8 cellular contexts compared by ENCODE assay signal in the genomic region with DNA sequence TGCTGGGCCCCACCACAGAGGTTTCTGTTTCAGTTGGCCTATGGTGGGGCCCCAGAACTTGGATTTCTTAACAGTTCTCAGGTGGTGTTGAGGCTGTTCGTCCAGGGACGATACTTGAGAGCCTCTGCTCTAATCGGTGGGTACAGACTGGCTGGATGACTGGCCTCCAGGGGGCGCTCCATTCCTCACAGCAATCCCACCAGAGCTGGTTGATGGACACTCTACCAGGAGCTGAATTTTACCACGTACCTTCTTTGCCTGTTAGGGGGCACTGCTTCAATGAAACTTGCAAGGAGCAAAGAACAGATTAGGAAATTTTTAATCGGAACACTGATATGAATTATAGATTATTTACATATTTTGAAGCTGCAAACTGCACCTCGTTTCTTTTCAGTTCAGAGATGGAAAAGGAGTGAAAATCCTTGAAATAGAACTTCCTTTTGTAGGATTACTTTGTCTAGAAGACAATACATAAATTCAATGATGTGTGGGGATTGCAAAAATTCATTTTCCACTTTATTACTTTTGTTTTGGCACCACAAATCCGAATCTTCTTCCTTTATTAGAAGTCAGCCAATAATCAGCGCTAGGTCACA. TPM values are rescaled to one million over a fixed set of nuclear protein-coding genes. Genes with fewer than 3 reads are reported as not detected.
A peak's percentile ranks its signal among the peaks of the same experiment; 100 is the strongest.
DNase-seq lines count a peak whose midpoint lies in the region; ATAC-seq and TF ChIP-seq lines count a peak whose summit lies in the region.

No MANE protein-coding gene starts in this region.

- H3K27me3 ChIP-seq in kidney epithelial cell (ENCODE audit: control insufficient read depth, insufficient read depth, low read length): no peaks in the 10 kb centered on the region

- H3K4me3 Mint-ChIP-seq in activated B cell treated with CpG ODN at 0.5 μM for 24 hours: no peak overlapping the region

- CTCF ChIA-PET in activated B cell treated with CpG ODN at 0.5 μM for 24 hours (lab: Charles Lee): interaction anchor here (0.7 to 3.1 kb wide), 33 partner anchors 11 to 273 kb away, joined by 3 to 74 read pairs (median 4); a partner anchor contains a TSS

- TF ChIP-seq CTCF in activated B cell treated with CpG ODN at 0.5 μM for 24 hours (IDR thresholded peaks at IDR 0.05) (peak; percentile 52), cardiac fibroblast (IDR thresholded peaks at IDR 0.05; ENCODE audit: low read depth, low read length) (peak; percentile 82), kidney epithelial cell (IDR thresholded peaks at IDR 0.05; ENCODE audit: insufficient read depth, low read length, poor library complexity, severe bottlenecking) (peak; percentile 65)

- H3K27ac Mint-ChIP-seq in activated B cell treated with CpG ODN at 0.5 μM for 24 hours: no peak overlapping the region

- intact Hi-C loops in activated B cell treated with CpG ODN at 0.5 μM for 24 hours (cut with micrococcal nuclease): loop anchor here (1.0 kb wide), 4 partner anchors 45 to 263 kb away; a partner anchor contains a TSS

- peak; percentile 100 for ATAC-seq in HG02885 (IDR thresholded peaks at IDR 0.05; ENCODE audit: poor library complexity, unreplicated experiment)
- peak; percentile 100 for ATAC-seq in activated B cell treated with CpG ODN at 0.5 μM for 24 hours (ENCODE audit: low read depth)

- H3K4me1 Mint-ChIP-seq in activated B cell treated with CpG ODN at 0.5 μM for 24 hours: peaks cover 5% of the 10 kb centered on the region

- H3K4me3 ChIP-seq in cardiac fibroblast (replicated peaks in 1 of 2; ENCODE audit: low read depth in 2 of 2, low read length in 2 of 2): no peak overlapping the region
- H3K4me3 ChIP-seq in kidney epithelial cell (ENCODE audit: low read depth, low read length): no peak overlapping the region

- peaks cover 18% of the 10 kb centered on the region for H3K27me3 Mint-ChIP-seq in activated B cell treated with CpG ODN at 0.5 μM for 24 hours

- DNase-seq in NCI-H345 (lab: John Stamatoyannopoulos, UW) (peak; percentile 27), NCI-H345 treated with DMSO at 0.1 percent for 48 hours (lab: John Stamatoyannopoulos, UW; ENCODE audit: unreplicated experiment) (no peak), NCI-H146 treated with DMSO at 0.1 percent for 48 hours (lab: John Stamatoyannopoulos, UW; ENCODE audit: unreplicated experiment) (peak; percentile 21), activated B cell treated with CpG ODN at 0.5 μM for 24 hours (peak; percentile 81), cardiac fibroblast (ENCODE audit: low read depth in 2 of 2) (peak; percentile 82 to 84), kidney epithelial cell (ENCODE audit: low read depth) (no peak)
- DNase-seq in stimulated activated CD4-positive, alpha-beta T cell treated with anti-CD3 and anti-CD28 coated beads, Interleukin-1b, Interleukin-23, amount 100 ng/mL, for 48 hours: peak; percentile 87

- no peaks in the 10 kb centered on the region for H3K36me3 Mint-ChIP-seq in activated B cell treated with CpG ODN at 0.5 μM for 24 hours (ENCODE audit: low read depth)

- H3K36me3 ChIP-seq in kidney epithelial cell (ENCODE audit: control insufficient read depth, insufficient read depth, low read length): no peaks in the 10 kb centered on the region

- H3K9me3 Mint-ChIP-seq in activated B cell treated with CpG ODN at 0.5 μM for 24 hours: no peaks in the 10 kb centered on the region

- POLR2A ChIA-PET in activated B cell treated with CpG ODN at 0.5 μM for 24 hours (lab: Charles Lee): interaction anchor here (0.9 to 2.0 kb wide), 5 partner anchors 45 to 261 kb away, joined by 3 to 10 read pairs (median 4); a partner anchor contains a TSS

RNA-seq across cellular contexts. Expression of a gene that starts 44.8 kb away (rescaled TPM):
- total RNA-seq in activated B cell treated with CpG ODN at 0.5 μM for 24 hours (35.2 and 39.7 TPM in 2 replicates), kidney epithelial cell (29.3 and 35.0 TPM in 2 replicates)

Comparison
In these comparisons a context has a peak if more than half of its experiments do, and no peak if none do; other contexts are left out.
1. DNase-seq: peak in NCI-H345 (single experiment), NCI-H146 treated with DMSO at 0.1 percent for 48 hours (single experiment), activated B cell treated with CpG ODN at 0.5 μM for 24 hours (single experiment), cardiac fibroblast (2 of 2) and stimulated activated CD4-positive, alpha-beta T cell treated with anti-CD3 and anti-CD28 coated beads, Interleukin-1b, Interleukin-23, amount 100 ng/mL, for 48 hours (single experiment); none in NCI-H345 treated with DMSO at 0.1 percent for 48 hours (single experiment) and kidney epithelial cell (single experiment).
2. Peak in every context shown above with its lines, with median percentiles within 50 percentile points of each other: CTCF ChIP-seq.